In genomic region chr15:101675796-101676582, GRCh38 we compare ENCODE assay signal across 8 cellular contexts. TPM values are rescaled to one million over a fixed set of nuclear protein-coding genes. Genes with fewer than 3 reads are reported as not detected.
A peak's percentile ranks its signal among the peaks of the same experiment; 100 is the strongest.
DNase-seq lines count a peak whose midpoint lies in the region; ATAC-seq and TF ChIP-seq lines count a peak whose summit lies in the region.

No MANE protein-coding gene starts in this region.

- H3K4me2 ChIP-seq in DOHH2 (ENCODE audit: low read length) (peak overlapping the region; percentile 68), OCI-LY3 (ENCODE audit: low read length) (peak overlapping the region; percentile 83)

- H3K4me1 ChIP-seq in DOHH2 (ENCODE audit: control insufficient read depth, low read length): peaks cover 16% of the 10 kb centered on the region
- peaks cover 19% of the 10 kb centered on the region for H3K4me1 ChIP-seq in OCI-LY3 (ENCODE audit: low read length)
- no peaks in the 10 kb centered on the region for H3K4me1 ChIP-seq in ascending aorta

- intact Hi-C loops in ascending aorta (cut with DNase I): no loop called here

- H3F3A ChIP-seq in DOHH2 (ENCODE audit: control insufficient read depth, insufficient read depth): no peaks in the 10 kb centered on the region; the same call in 1 of the 2 replicates

- H3K27me3 ChIP-seq in DOHH2 (ENCODE audit: control insufficient read depth, low read length) (no peaks in the 10 kb centered on the region), OCI-LY3 (ENCODE audit: low read depth, low read length) (no peaks in the 10 kb centered on the region), ascending aorta (no peaks in the 10 kb centered on the region)

- H3K36me3 ChIP-seq in DOHH2 (ENCODE audit: control insufficient read depth, low read length) (peaks cover 3% of the 10 kb centered on the region; the same call in 1 of the 2 replicates), OCI-LY3 (replicated peaks; ENCODE audit: low read depth, low read length) (peaks cover 10% of the 10 kb centered on the region), ascending aorta (peaks cover 16 to 51% of the 10 kb centered on the region in 2 donors)

- H4K20me1 ChIP-seq in DOHH2 (ENCODE audit: control insufficient read depth, insufficient read depth, low read depth, low read length): no peaks in the 10 kb centered on the region
- no peaks in the 10 kb centered on the region for H4K20me1 ChIP-seq in OCI-LY3 (ENCODE audit: insufficient read depth, low read length)

- H3K27ac ChIP-seq in DOHH2 (ENCODE audit: low read depth, low read length) (0 out of 2 replicates have a peak overlapping the region, but pooled peaks have one; percentile 6), OCI-LY3 (ENCODE audit: low read length) (peak overlapping the region; percentile 18; the same call in 1 of the 2 replicates), ascending aorta (no peak overlapping the region)

- TF ChIP-seq CTCF in DOHH2 (IDR thresholded peaks at IDR 0.05; ENCODE audit: low read depth, low read length, poor library complexity, severe bottlenecking): no peak
- TF ChIP-seq CTCF in OCI-LY3 (IDR thresholded peaks at IDR 0.05; ENCODE audit: low read depth, low read length): no peak; the same call in 1 of the 2 replicates
- TF ChIP-seq CTCF in fibroblast of the aortic adventitia (IDR thresholded peaks at IDR 0.05; ENCODE audit: insufficient read depth, low read length): no peak
- no peak for TF ChIP-seq CTCF in ascending aorta (IDR thresholded peaks at IDR 0.05)

- peak; percentile 94 for ATAC-seq in GM21526 (IDR thresholded peaks at IDR 0.05; ENCODE audit: low FRiP score, unreplicated experiment)

- H3K79me2 ChIP-seq in DOHH2 (ENCODE audit: control insufficient read depth, low read length): no peaks in the 10 kb centered on the region
- H3K79me2 ChIP-seq in OCI-LY3 (ENCODE audit: low read length): no peaks in the 10 kb centered on the region

- no peaks in the 10 kb centered on the region for H3K9me2 ChIP-seq in DOHH2 (replicated peaks; ENCODE audit: control insufficient read depth, low read length)

- DNase-seq in fibroblast of the aortic adventitia (ENCODE audit: low read depth) (peak; percentile 56), NCI-H2081 treated with DMSO at 0.1 percent for 48 hours (lab: John Stamatoyannopoulos, UW) (no peak), AML-193 (lab: John Stamatoyannopoulos, UW) (no peak), ascending aorta (ENCODE audit: low spot score in 2 of 2) (no peak), DMS79 (lab: John Stamatoyannopoulos, UW) (no peak)

- H3K4me3 ChIP-seq in DOHH2 (ENCODE audit: low read length) (peak overlapping the region; percentile 22), OCI-LY3 (ENCODE audit: low read length) (peak overlapping the region; percentile 68), fibroblast of the aortic adventitia (ENCODE audit: low read depth, low read length) (no peak overlapping the region), ascending aorta (no peak overlapping the region)

- peak overlapping the region; percentile 32; the same call in 1 of the 2 replicates for H3K9ac ChIP-seq in OCI-LY3 (ENCODE audit: low read length)

- H3K9me3 ChIP-seq in DOHH2 (ENCODE audit: control insufficient read depth, insufficient read depth, low read length) (no peaks in the 10 kb centered on the region), OCI-LY3 (ENCODE audit: insufficient read depth, low read length) (no peaks in the 10 kb centered on the region), ascending aorta (no peaks in the 10 kb centered on the region)

- H2AFZ ChIP-seq in OCI-LY3 (ENCODE audit: low read depth, low read length): peak overlapping the region; percentile 64; the same call in 1 of the 2 replicates

RNA-seq across cellular contexts. Expression of gene TM2D3, which starts 23.8 kb away (rescaled TPM):
- total RNA-seq in fibroblast of the aortic adventitia (ENCODE audit: low replicate concordance) (37.0 and 41.8 TPM in 2 replicates), ascending aorta (105 TPM)

RNA-seq across cellular contexts. Expression of gene TARS3, which starts 48.3 kb away (rescaled TPM):
- total RNA-seq in fibroblast of the aortic adventitia (ENCODE audit: low replicate concordance): 10.0 and 12.1 TPM in 2 replicates
- 39.5 TPM for total RNA-seq in ascending aorta

Comparison
In these comparisons a context has a peak if more than half of its experiments do, and no peak if none do; other contexts are left out.
1. H3K27ac ChIP-seq: peak in DOHH2 (single experiment) and OCI-LY3 (single experiment); none in ascending aorta (0 of 2).
2. H3K4me3 ChIP-seq: peak in DOHH2 (single experiment) and OCI-LY3 (single experiment); none in fibroblast of the aortic adventitia (single experiment) and ascending aorta (0 of 2).